ENCODE assay signal across 23 cellular contexts in the genomic region with DNA sequence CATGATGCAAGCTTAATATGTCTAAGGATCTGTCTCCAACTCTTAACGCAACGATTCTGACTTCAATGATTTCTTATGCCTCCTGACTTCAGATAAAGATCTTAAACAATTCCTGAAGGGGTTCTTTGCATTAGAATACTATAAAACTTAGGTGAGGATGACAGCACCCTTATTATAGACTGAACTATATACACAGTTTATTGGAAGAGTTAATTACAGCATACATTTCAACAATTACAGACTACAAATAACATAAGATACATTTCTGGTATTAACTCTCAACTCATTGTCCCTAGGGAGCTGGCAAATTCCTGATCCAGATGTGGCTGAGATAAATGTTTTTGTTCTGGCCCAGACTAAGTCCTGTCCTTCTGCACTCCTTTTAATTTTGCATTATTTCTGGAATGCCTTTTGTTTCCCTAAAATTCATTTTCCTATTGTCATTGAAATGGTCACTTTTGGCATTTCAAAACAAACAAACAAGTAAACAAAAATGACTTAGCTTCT.
"Had no signal": no experiment of that assay in that cellular context is flagged by ENCODE, and none has a peak within 500 bp of the region (broad histone marks: within the 10 kb centered on the region; RNA-seq: fewer than 3 reads in every experiment).

No MANE protein-coding gene starts in this region.

- ATAC-seq: activated T-helper 17 cell treated with anti-CD3 and anti-CD28 coated beads, Interleukin-2, amount 50 U/mL, for 72 hours; T-cell had no signal

- H3K36me3 ChIP-seq: Peyer's patch, SJSA1 had no signal

- H3K4me1 Mint-ChIP-seq: activated CD4-positive, alpha-beta T cell treated with anti-CD3 and anti-CD28 coated beads, Interleukin-2, amount 10 ng/mL, durations not matched to agents 7 days and 5 days; activated T-helper 17 cell treated with anti-CD3 and anti-CD28 coated beads, Interleukin-2, amount 50 U/mL, for 72 hours; T-cell had no signal

- H3K36me3 Mint-ChIP-seq: activated CD4-positive, alpha-beta memory T cell treated with anti-CD3 and anti-CD28 coated beads for 36 hours; activated naive CD8-positive, alpha-beta T cell; T-cell had no signal

- H3K4me3 ChIP-seq: Peyer's patch, SJSA1 had no signal

- H3K27ac ChIP-seq: Peyer's patch had no signal

- H3K27me3 ChIP-seq: Peyer's patch, SJSA1 had no signal

- H3K9me3 ChIP-seq: Peyer's patch, SJSA1 had no signal

- FAIRE-seq: TTC549 had no signal

- H3K4me1 ChIP-seq: Peyer's patch had no signal

- DNase-seq: activated CD4-positive, alpha-beta memory T cell treated with anti-CD3 and anti-CD28 coated beads for 36 hours; activated CD4-positive, alpha-beta T cell treated with anti-CD3 and anti-CD28 coated beads, Interleukin-2, amount 10 ng/mL, durations not matched to agents 7 days and 5 days; activated CD4-positive, CD25-positive, alpha-beta regulatory T cell; activated CD8-positive, alpha-beta memory T cell treated with anti-CD3 and anti-CD28 coated beads for 24 hours; activated gamma-delta T cell; activated naive CD4-positive, alpha-beta T cell treated with anti-CD3 and anti-CD28 coated beads for 36 hours; activated T-cell treated with anti-CD3 and anti-CD28 coated beads, Interleukin-2, amount 50 U/mL, for 48 hours; Karpas-422; MM.1S; NCI-H1105; NCI-H1436; NCI-H1694 treated with DMSO at 0.1 percent for 48 hours; NCI-H2029 treated with DMSO at 0.1 percent for 48 hours; NCI-H510A treated with DMSO at 0.1 percent for 48 hours; Peyer's patch; SHP77; T-cell; T-helper 2 cell; T1000 had no signal

- H3K4me3 Mint-ChIP-seq: activated CD4-positive, alpha-beta memory T cell treated with anti-CD3 and anti-CD28 coated beads for 36 hours; activated CD4-positive, alpha-beta T cell treated with anti-CD3 and anti-CD28 coated beads, Interleukin-2, amount 10 ng/mL, durations not matched to agents 7 days and 5 days; activated naive CD4-positive, alpha-beta T cell treated with anti-CD3 and anti-CD28 coated beads for 36 hours; activated naive CD8-positive, alpha-beta T cell; activated T-helper 17 cell treated with anti-CD3 and anti-CD28 coated beads, Interleukin-2, amount 50 U/mL, for 72 hours; T-cell had no signal

- H3K9me3 Mint-ChIP-seq: activated CD4-positive, alpha-beta memory T cell treated with anti-CD3 and anti-CD28 coated beads for 36 hours; activated CD4-positive, alpha-beta T cell treated with anti-CD3 and anti-CD28 coated beads, Interleukin-2, amount 10 ng/mL, durations not matched to agents 7 days and 5 days; activated naive CD4-positive, alpha-beta T cell treated with anti-CD3 and anti-CD28 coated beads for 36 hours; activated T-helper 17 cell treated with anti-CD3 and anti-CD28 coated beads, Interleukin-2, amount 50 U/mL, for 72 hours; T-cell had no signal

- H3K27ac Mint-ChIP-seq: activated CD4-positive, alpha-beta memory T cell treated with anti-CD3 and anti-CD28 coated beads for 36 hours; activated CD4-positive, alpha-beta T cell treated with anti-CD3 and anti-CD28 coated beads, Interleukin-2, amount 10 ng/mL, durations not matched to agents 7 days and 5 days; activated naive CD4-positive, alpha-beta T cell treated with anti-CD3 and anti-CD28 coated beads for 36 hours; activated naive CD8-positive, alpha-beta T cell; activated T-helper 17 cell treated with anti-CD3 and anti-CD28 coated beads, Interleukin-2, amount 50 U/mL, for 72 hours; T-cell had no signal
